ENCODE assay signal across 12 cellular contexts in the genomic region with DNA sequence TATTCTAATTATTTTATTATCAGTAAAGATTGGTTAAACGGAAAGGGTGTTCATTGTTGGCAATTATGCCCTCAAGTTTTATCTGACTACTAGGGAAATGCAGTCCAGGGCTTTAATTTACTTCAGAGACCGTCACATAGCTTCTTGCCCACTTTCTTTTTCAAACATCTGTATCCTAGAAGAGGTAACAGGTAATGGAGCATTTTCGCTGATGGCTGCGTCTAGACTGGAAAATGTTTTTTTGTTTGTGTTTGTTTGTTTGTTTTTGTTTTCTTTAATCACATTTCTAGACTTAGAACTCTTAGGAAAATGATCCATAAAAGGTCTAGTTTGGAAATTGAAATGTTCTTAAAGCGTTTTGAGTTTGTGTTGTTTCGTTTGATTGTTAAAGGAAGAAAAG.
"Had no signal": no experiment of that assay in that cellular context is flagged by ENCODE, and none has a peak within 500 bp of the region (broad histone marks: within the 10 kb centered on the region; RNA-seq: fewer than 3 reads in every experiment).

No MANE protein-coding gene starts in this region.

- H3K4me3 ChIP-seq: right atrium auricular region, smooth muscle cell, thyroid gland, upper lobe of left lung had no signal

- H3K27ac ChIP-seq: right atrium auricular region, thyroid gland, upper lobe of left lung, VCaP had no signal

- FAIRE-seq: bronchial epithelial cell had no signal

- H3K9me3 ChIP-seq: right atrium auricular region, thyroid gland, upper lobe of left lung had no signal

- H3K4me1 ChIP-seq: right atrium auricular region, thyroid gland had no signal

- DNase-seq: activated CD8-positive, alpha-beta memory T cell treated with anti-CD3 and anti-CD28 coated beads for 24 hours; activated effector memory CD4-positive, alpha-beta T cell treated with Interleukin-2 at 50 U/mL for 16 hours; activated naive CD4-positive, alpha-beta T cell treated with Interleukin-2 at 50 U/mL for 16 hours; kidney; left colon; stimulated activated CD4-positive, alpha-beta T cell treated with anti-CD3 and anti-CD28 coated beads, Interleukin-4, amount 100 ng/mL, for 4 hours; upper lobe of left lung had no signal

- H3K36me3 ChIP-seq: right atrium auricular region, thyroid gland, upper lobe of left lung had no signal
